Comparison of ENCODE assay signal across 16 cellular contexts in genomic region chr1:31659889-31660288, GRCh38. TPM values are rescaled to one million over a fixed set of nuclear protein-coding genes. Genes with fewer than 3 reads are reported as not detected.
DNase-seq lines count a peak whose midpoint lies in the region; ATAC-seq and TF ChIP-seq lines count a peak whose summit lies in the region.
"Had no signal": no experiment of that assay in that cellular context is flagged by ENCODE, and none has a peak within 500 bp of the region (broad histone marks: within the 10 kb centered on the region; RNA-seq: fewer than 3 reads in every experiment).

No MANE protein-coding gene starts in this region.

- H2AFZ ChIP-seq in neural progenitor cell (replicated peaks), result no peak overlapping the region

- peaks cover 17% of the 10 kb centered on the region for H3K27me3 Mint-ChIP-seq in neural progenitor cell (ENCODE audit: insufficient read depth, low read depth)
- H3K27me3 Mint-ChIP-seq in activated CD8-positive, alpha-beta T cell treated with anti-CD3 and anti-CD28 coated beads, Interleukin-2, amount 10 ng/mL, durations not matched to agents 7 days and 5 days (ENCODE audit: low read depth), result no peaks in the 10 kb centered on the region

- H3K27ac ChIP-seq in RWPE1 (peak overlapping the region; percentile 97; the same call in 1 of the 2 replicates), neural progenitor cell (no peak overlapping the region)

- H3K9ac ChIP-seq in neural progenitor cell, result no peak overlapping the region

- POLR2A ChIA-PET in RWPE1 (lab: Yijun Ruan, JAX; ENCODE audit: low non-redundant PET), result no interaction called here
- POLR2A ChIA-PET in activated CD8-positive, alpha-beta T cell treated with anti-CD3 and anti-CD28 coated beads, Interleukin-2, amount 10 ng/mL, durations not matched to agents 7 days and 5 days (lab: Charles Lee), result interaction anchor here (1.0 kb wide), 1 partner anchor 15 kb away, joined by 4 read pairs; the partner anchor contains the start of gene PEF1

- H4K20me1 ChIP-seq in neural progenitor cell (ENCODE audit: low read depth), result no peaks in the 10 kb centered on the region

- no peak for ATAC-seq in stimulated activated effector memory CD8-positive, alpha-beta T cell treated with anti-CD3 and anti-CD28 coated beads, Interleukin-12 subunit alpha, Interleukin-12 subunit beta, amount 100 ng/mL, for 72 hours
- ATAC-seq in activated CD8-positive, alpha-beta T cell treated with anti-CD3 and anti-CD28 coated beads, Interleukin-2, amount 10 ng/mL, durations not matched to agents 7 days and 5 days, result no peak

- no peaks in the 10 kb centered on the region for H3K36me3 Mint-ChIP-seq in neural progenitor cell
- H3K36me3 Mint-ChIP-seq in stimulated activated effector memory CD8-positive, alpha-beta T cell treated with anti-CD3 and anti-CD28 coated beads, Interleukin-12 subunit alpha, Interleukin-12 subunit beta, amount 100 ng/mL, for 72 hours, result no peaks in the 10 kb centered on the region
- no peaks in the 10 kb centered on the region for H3K36me3 Mint-ChIP-seq in activated CD8-positive, alpha-beta T cell treated with anti-CD3 and anti-CD28 coated beads, Interleukin-2, amount 10 ng/mL, durations not matched to agents 7 days and 5 days (ENCODE audit: low read depth)
- H3K36me3 Mint-ChIP-seq: CD14-positive monocyte; CD4-positive, alpha-beta memory T cell had no signal

- H3K4me1 Mint-ChIP-seq in neural progenitor cell, result peaks cover 9% of the 10 kb centered on the region
- H3K4me1 Mint-ChIP-seq in stimulated activated effector memory CD8-positive, alpha-beta T cell treated with anti-CD3 and anti-CD28 coated beads, Interleukin-12 subunit alpha, Interleukin-12 subunit beta, amount 100 ng/mL, for 72 hours, result no peaks in the 10 kb centered on the region
- H3K4me1 Mint-ChIP-seq in activated CD8-positive, alpha-beta T cell treated with anti-CD3 and anti-CD28 coated beads, Interleukin-2, amount 10 ng/mL, durations not matched to agents 7 days and 5 days (ENCODE audit: low read depth), result no peaks in the 10 kb centered on the region
- H3K4me1 Mint-ChIP-seq: CD4-positive, alpha-beta memory T cell had no signal

- H3K27ac Mint-ChIP-seq in neural progenitor cell, result peak overlapping the region; percentile 42
- H3K27ac Mint-ChIP-seq in stimulated activated effector memory CD8-positive, alpha-beta T cell treated with anti-CD3 and anti-CD28 coated beads, Interleukin-12 subunit alpha, Interleukin-12 subunit beta, amount 100 ng/mL, for 72 hours, result peak overlapping the region; percentile 3
- no peak overlapping the region for H3K27ac Mint-ChIP-seq in activated CD8-positive, alpha-beta T cell treated with anti-CD3 and anti-CD28 coated beads, Interleukin-2, amount 10 ng/mL, durations not matched to agents 7 days and 5 days
- H3K27ac Mint-ChIP-seq: CD4-positive, alpha-beta memory T cell had no signal

- H3K4me1 ChIP-seq in neural progenitor cell, result no peaks in the 10 kb centered on the region
- H3K4me1 ChIP-seq: BE2C had no signal

- no peaks in the 10 kb centered on the region for H3K36me3 ChIP-seq in neural progenitor cell
- H3K36me3 ChIP-seq: BE2C had no signal

- no peaks in the 10 kb centered on the region for H3K27me3 ChIP-seq in neural progenitor cell
- H3K27me3 ChIP-seq: BE2C had no signal

- H3K9me3 ChIP-seq in neural progenitor cell (ENCODE audit: low read depth), result no peaks in the 10 kb centered on the region
- H3K9me3 ChIP-seq: BE2C had no signal

- H3K79me2 ChIP-seq in neural progenitor cell (ENCODE audit: low read depth), result no peaks in the 10 kb centered on the region

- H3K4me2 ChIP-seq in neural progenitor cell, result no peak overlapping the region

- H3K4me3 Mint-ChIP-seq in neural progenitor cell, result no peak overlapping the region
- H3K4me3 Mint-ChIP-seq in stimulated activated effector memory CD8-positive, alpha-beta T cell treated with anti-CD3 and anti-CD28 coated beads, Interleukin-12 subunit alpha, Interleukin-12 subunit beta, amount 100 ng/mL, for 72 hours, result no peak overlapping the region
- no peak overlapping the region for H3K4me3 Mint-ChIP-seq in activated CD8-positive, alpha-beta T cell treated with anti-CD3 and anti-CD28 coated beads, Interleukin-2, amount 10 ng/mL, durations not matched to agents 7 days and 5 days
- H3K4me3 Mint-ChIP-seq: CD14-positive monocyte; CD4-positive, alpha-beta memory T cell; H9 had no signal

- TF ChIP-seq CTCF in RWPE1 (conservative IDR thresholded peaks at IDR 0.05; ENCODE audit: low read depth) (no peak), neural progenitor cell (IDR thresholded peaks at IDR 0.05) (no peak)

- H3K9me3 Mint-ChIP-seq in neural progenitor cell, result no peaks in the 10 kb centered on the region
- no peaks in the 10 kb centered on the region for H3K9me3 Mint-ChIP-seq in stimulated activated effector memory CD8-positive, alpha-beta T cell treated with anti-CD3 and anti-CD28 coated beads, Interleukin-12 subunit alpha, Interleukin-12 subunit beta, amount 100 ng/mL, for 72 hours
- H3K9me3 Mint-ChIP-seq in activated CD8-positive, alpha-beta T cell treated with anti-CD3 and anti-CD28 coated beads, Interleukin-2, amount 10 ng/mL, durations not matched to agents 7 days and 5 days (ENCODE audit: insufficient read depth), result no peaks in the 10 kb centered on the region
- H3K9me3 Mint-ChIP-seq: CD4-positive, alpha-beta memory T cell; H9 had no signal

- CTCF ChIA-PET in RWPE1 (lab: Yijun Ruan, JAX), result interaction anchor here (2.3 kb wide), 1 partner anchor 10 kb away, joined by 5 read pairs; no protein-coding TSS in a partner anchor
- CTCF ChIA-PET in activated CD8-positive, alpha-beta T cell treated with anti-CD3 and anti-CD28 coated beads, Interleukin-2, amount 10 ng/mL, durations not matched to agents 7 days and 5 days (lab: Charles Lee), result interaction anchor here (2.6 kb wide), 1 partner anchor 130 kb away, joined by 12 read pairs; no protein-coding TSS in a partner anchor

- no peak overlapping the region for H3K4me3 ChIP-seq in neural progenitor cell

- no peaks in the 10 kb centered on the region for H3F3A ChIP-seq in neural progenitor cell (ENCODE audit: low read depth)

- DNase-seq in RWPE1 (ENCODE audit: low spot score) (no peak), neural progenitor cell (ENCODE audit: low spot score) (no peak), NCI-H774 (lab: John Stamatoyannopoulos, UW) (no peak)
- DNase-seq in stimulated activated effector memory CD8-positive, alpha-beta T cell treated with anti-CD3 and anti-CD28 coated beads, Interleukin-12 subunit alpha, Interleukin-12 subunit beta, amount 100 ng/mL, for 72 hours (ENCODE audit: low spot score in 2 of 2), result no peak
- DNase-seq in activated CD8-positive, alpha-beta T cell treated with anti-CD3 and anti-CD28 coated beads, Interleukin-2, amount 10 ng/mL, durations not matched to agents 7 days and 5 days, result no peak
- DNase-seq in stimulated activated CD4-positive, alpha-beta T cell treated with anti-CD3 and anti-CD28 coated beads, Interleukin-4, amount 100 ng/mL, for 24 hours, result no peak
- DNase-seq: ACHN; BE2C; CD4-positive, alpha-beta memory T cell; DMS153; DMS79; GDM1; H9; IMR-90 had no signal

RNA-seq across cellular contexts. Expression of gene PEF1, which starts 15.2 kb away (rescaled TPM):
- total RNA-seq in neural progenitor cell (ENCODE audit: low replicate concordance), result 30.7 and 47.7 TPM in 2 replicates
- total RNA-seq in activated CD8-positive, alpha-beta T cell treated with anti-CD3 and anti-CD28 coated beads, Interleukin-2, amount 10 ng/mL, durations not matched to agents 7 days and 5 days, result 10 to 100 TPM; 55.2 to 58.0 TPM

RNA-seq across cellular contexts. Expression of gene HCRTR1, which starts 42.4 kb away (rescaled TPM):
- 0.06 TPM in 1 of 2 replicates, not detected in the other for total RNA-seq in neural progenitor cell (ENCODE audit: low replicate concordance)
- not detected for total RNA-seq in activated CD8-positive, alpha-beta T cell treated with anti-CD3 and anti-CD28 coated beads, Interleukin-2, amount 10 ng/mL, durations not matched to agents 7 days and 5 days
- total RNA-seq: CD4-positive, alpha-beta memory T cell; Daoy; H9; IMR-90 had no signal

RNA-seq across cellular contexts. Expression of gene COL16A1, which starts 43.9 kb away (rescaled TPM):
- 0.22 and 7.0 TPM in 2 replicates for total RNA-seq in neural progenitor cell (ENCODE audit: low replicate concordance)
- not detected for total RNA-seq in activated CD8-positive, alpha-beta T cell treated with anti-CD3 and anti-CD28 coated beads, Interleukin-2, amount 10 ng/mL, durations not matched to agents 7 days and 5 days
- total RNA-seq: CD4-positive, alpha-beta memory T cell had no signal
